In the genomic region with DNA sequence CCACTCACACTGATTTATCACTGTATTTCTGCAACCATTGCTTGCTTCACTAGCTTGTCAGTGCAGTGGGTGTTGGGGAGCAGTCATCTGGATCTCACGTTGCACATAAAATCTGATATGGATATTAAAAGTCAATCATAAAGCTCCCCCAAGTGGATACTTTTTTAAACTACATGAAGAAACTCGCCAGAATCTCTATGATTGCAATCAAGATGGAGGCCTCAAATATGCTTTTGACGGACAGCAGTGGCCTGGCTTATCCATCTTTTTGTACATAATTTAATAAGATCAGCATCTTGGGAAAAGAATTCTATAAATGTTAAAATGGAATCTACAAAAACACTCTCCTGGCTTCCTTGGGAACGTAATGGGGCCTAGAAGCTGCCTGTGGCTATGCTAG, we compare ENCODE assay signal across 10 cellular contexts.
DNase-seq lines count a peak whose midpoint lies in the region; ATAC-seq and TF ChIP-seq lines count a peak whose summit lies in the region.
"Had no signal": no experiment of that assay in that cellular context is flagged by ENCODE, and none has a peak within 500 bp of the region (broad histone marks: within the 10 kb centered on the region; RNA-seq: fewer than 3 reads in every experiment).

No MANE protein-coding gene starts in this region.

- H2BK15ac ChIP-seq in IMR-90 (ENCODE audit: low read depth, low read length), result no peak overlapping the region

- in situ Hi-C loops in IMR-90 (cut with MboI; ENCODE audit: low sequenced_read_pairs), result no loop called here

- POLR2A ChIA-PET in IMR-90 (lab: Charles Lee; ENCODE audit: unreplicated experiment), result no interaction called here

- no peak overlapping the region for H3K23ac ChIP-seq in IMR-90 (ENCODE audit: low read depth, low read length)

- H3K27me3 ChIP-seq in IMR-90 (ENCODE audit: control insufficient read depth, insufficient read depth, low read length) (peaks cover 2% of the 10 kb centered on the region; the same call in 1 of the 2 replicates), colonic mucosa (no peaks in the 10 kb centered on the region), right atrium auricular region (no peaks in the 10 kb centered on the region)
- H3K27me3 ChIP-seq: SJCRH30 had no signal

- peak; percentile 25; the same call in 1 of the 2 replicates for TF ChIP-seq RAD21 in IMR-90 (IDR thresholded peaks at IDR 0.05; ENCODE audit: low read length)

- no peak overlapping the region for H4K5ac ChIP-seq in IMR-90 (ENCODE audit: low read depth, low read length)

- DNase-seq in DMS79 (lab: John Stamatoyannopoulos, UW) (peak; percentile 20), IMR-90 (peak; percentile 36), RPMI7951 (ENCODE audit: low read depth) (peak; percentile 40), globus pallidus (ENCODE audit: low spot score) (peak; percentile 57), colonic mucosa (no peak), mucosa of gallbladder (ENCODE audit: low spot score) (no peak), right atrium auricular region (ENCODE audit: low spot score) (no peak)
- no peak for DNase-seq in activated T-cell treated with anti-CD3 and anti-CD28 coated beads, Interleukin-2, amount 50 U/mL, for 48 hours
- DNase-seq: left cardiac atrium had no signal

- no peak overlapping the region for H3K14ac ChIP-seq in IMR-90 (replicated peaks; ENCODE audit: low read depth, low read length)

- H2BK120ac ChIP-seq in IMR-90 (ENCODE audit: low read depth, low read length), result no peak overlapping the region

- no peaks in the 10 kb centered on the region for H3K4me1 ChIP-seq in IMR-90 (ENCODE audit: control insufficient read depth, insufficient read depth, low read length)
- H3K4me1 ChIP-seq in colonic mucosa, result no peaks in the 10 kb centered on the region
- H3K4me1 ChIP-seq in right atrium auricular region, result no peaks in the 10 kb centered on the region
- H3K4me1 ChIP-seq: SJCRH30 had no signal

- H3K4me2 ChIP-seq in IMR-90 (ENCODE audit: low read depth, low read length), result no peak overlapping the region

- no peak overlapping the region for H3K4ac ChIP-seq in IMR-90 (ENCODE audit: low read depth, low read length)

- H4K91ac ChIP-seq in IMR-90 (ENCODE audit: insufficient read depth, low read depth, low read length), result no peak overlapping the region

- no peak overlapping the region for H3K27ac ChIP-seq in IMR-90 (ENCODE audit: insufficient read depth, low read length)
- no peak overlapping the region for H3K27ac ChIP-seq in colonic mucosa
- H3K27ac ChIP-seq in right atrium auricular region, result no peak overlapping the region
- H3K27ac ChIP-seq: SJCRH30 had no signal

- no peaks in the 10 kb centered on the region for H3K9me1 ChIP-seq in IMR-90 (ENCODE audit: insufficient read depth, low read length)

- no peaks in the 10 kb centered on the region for H3K36me3 ChIP-seq in IMR-90 (ENCODE audit: control insufficient read depth, insufficient read depth, low read length)
- no peaks in the 10 kb centered on the region for H3K36me3 ChIP-seq in colonic mucosa
- H3K36me3 ChIP-seq in right atrium auricular region, result no peaks in the 10 kb centered on the region
- H3K36me3 ChIP-seq: SJCRH30 had no signal

- no peak overlapping the region for H2BK5ac ChIP-seq in IMR-90 (ENCODE audit: low read depth, low read length, poor library complexity, severe bottlenecking)

- no peak overlapping the region for H3K9ac ChIP-seq in IMR-90 (ENCODE audit: low read depth, low read length)
- H3K9ac ChIP-seq in colonic mucosa (ENCODE audit: low read depth in 2 of 2, low read length in 2 of 2), result no peak overlapping the region

- CTCF ChIA-PET in IMR-90 (lab: Yijun Ruan, JAX), result interaction anchor here (0.6 to 1.1 kb wide), 3 partner anchors 8 to 440 kb away, joined by 3 to 5 read pairs (median 3); no protein-coding TSS in a partner anchor

- H4K8ac ChIP-seq in IMR-90 (ENCODE audit: low read depth in 2 of 2, low read length in 2 of 2), result no peak overlapping the region

- dilution Hi-C loops in IMR-90 (cut with HindIII; ENCODE audit: low sequenced_read_pairs, unreplicated experiment), result no loop called here

- H3K9me3 ChIP-seq in IMR-90 (ENCODE audit: control insufficient read depth, insufficient read depth, low read length), result no peaks in the 10 kb centered on the region
- no peaks in the 10 kb centered on the region for H3K9me3 ChIP-seq in colonic mucosa
- peaks cover 0 to 6% of the 10 kb centered on the region in 2 donors for H3K9me3 ChIP-seq in right atrium auricular region
- H3K9me3 ChIP-seq: SJCRH30 had no signal

- intact Hi-C loops in IMR-90 (cut with micrococcal nuclease) (loop anchor here (1.0 to 2.0 kb wide), 2 partner anchors 121 to 245 kb away; no protein-coding TSS in a partner anchor), colonic mucosa (cut with DNase I) (no loop called here)

- no CpG with 5 or more reads among the region's 4 CpGs for WGBS in IMR-90 (ENCODE audit: extremely low coverage in 2 of 2, insufficient read length in 1 of 2), 2 experiments

- H2AK5ac ChIP-seq in IMR-90 (ENCODE audit: low read depth, low read length), result no peak overlapping the region

- no peak for TF ChIP-seq POLR2A in IMR-90 (IDR thresholded peaks at IDR 0.05; ENCODE audit: low read depth, low read length)

- BruUV-seq in IMR-90 (replicated peaks; lab: Mats Ljungman, UMichigan), result no TSS peak

- H3K4me3 ChIP-seq in IMR-90 (ENCODE audit: insufficient read depth, low read depth, low read length), result no peak overlapping the region
- H3K4me3 ChIP-seq in colonic mucosa, result no peak overlapping the region
- no peak overlapping the region for H3K4me3 ChIP-seq in right atrium auricular region
- H3K4me3 ChIP-seq: SJCRH30 had no signal

- H3K79me1 ChIP-seq in IMR-90 (ENCODE audit: low read depth in 1 of 2, low read length in 2 of 2), result no peaks in the 10 kb centered on the region

- H3K56ac ChIP-seq in IMR-90 (ENCODE audit: extremely low read depth, insufficient read depth, low read length), result no peak overlapping the region

- H2AK9ac ChIP-seq in IMR-90 (replicated peaks; ENCODE audit: low read depth, low read length, poor library complexity), result no peak overlapping the region

- TF ChIP-seq CTCF in IMR-90 (conservative IDR thresholded peaks at IDR 0.05; ENCODE audit: low read depth, low read length), result peak; percentile 41
- TF ChIP-seq CTCF in colonic mucosa (IDR thresholded peaks at IDR 0.05), result no peak
- peak in 1 of 2 donors; percentile 34 for TF ChIP-seq CTCF in right atrium auricular region (IDR thresholded peaks at IDR 0.05)

- H2BK20ac ChIP-seq in IMR-90 (ENCODE audit: low read depth, low read length), result no peak overlapping the region

- ATAC-seq in IMR-90 (ENCODE audit: low read depth), result peak; percentile 71

- H3K18ac ChIP-seq in IMR-90 (ENCODE audit: low read depth, low read length), result no peak overlapping the region

- no peak overlapping the region for H2AFZ ChIP-seq in IMR-90 (replicated peaks; ENCODE audit: low read length, poor library complexity)

- H4K20me1 ChIP-seq in IMR-90 (ENCODE audit: insufficient read depth, low read length), result no peaks in the 10 kb centered on the region

TF ChIP-seq in IMR-90, 13 proteins besides CTCF, POLR2A, EP300 and RAD21:
- TF ChIP-seq MAZ (IDR thresholded peaks at IDR 0.05; ENCODE audit: borderline replicate concordance, low read depth, low read length), result no peak
- peak; percentile 9; the same call in 1 of the 2 replicates for TF ChIP-seq SMC3 (IDR thresholded peaks at IDR 0.05; ENCODE audit: low read depth, low read length)

Comparison
In these comparisons a context has a peak if more than half of its experiments do, and no peak if none do; other contexts are left out.
1. DNase-seq: peak in DMS79 (single experiment), IMR-90 (single experiment), RPMI7951 (single experiment) and globus pallidus (single experiment); none in colonic mucosa (single experiment), mucosa of gallbladder (single experiment), activated T-cell treated with anti-CD3 and anti-CD28 coated beads, Interleukin-2, amount 50 U/mL, for 48 hours (0 of 2) and right atrium auricular region (single experiment).